ENCODE assay signal across 20 cellular contexts in the genomic region with DNA sequence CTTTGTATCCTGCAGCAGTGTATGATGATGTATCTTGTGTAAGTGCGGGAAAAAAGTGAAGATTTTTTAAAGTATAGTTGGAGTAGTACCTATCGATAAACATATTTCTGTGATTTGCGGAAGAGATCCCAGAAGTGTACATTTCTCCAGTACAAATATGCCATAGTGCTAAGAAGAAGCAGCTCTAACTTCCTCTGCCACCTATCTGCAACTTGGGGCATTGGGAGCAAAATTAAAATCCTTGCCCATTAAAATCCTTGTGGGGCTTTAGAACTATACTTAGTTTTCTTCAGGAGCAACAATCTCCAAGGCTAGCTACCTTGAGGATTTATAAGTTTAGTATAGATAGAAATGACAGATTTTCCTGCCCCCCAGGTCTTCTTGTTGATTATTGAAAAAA.
DNase-seq lines count a peak whose midpoint lies in the region; ATAC-seq and TF ChIP-seq lines count a peak whose summit lies in the region.
"Had no signal": no experiment of that assay in that cellular context is flagged by ENCODE, and none has a peak within 500 bp of the region (broad histone marks: within the 10 kb centered on the region; RNA-seq: fewer than 3 reads in every experiment).

No MANE protein-coding gene starts in this region.

- H3K4me1 ChIP-seq in prostate gland (replicated peaks), result no peaks in the 10 kb centered on the region
- H3K4me1 ChIP-seq: vagina had no signal

- H3K36me3 ChIP-seq in prostate gland, result no peaks in the 10 kb centered on the region
- H3K36me3 ChIP-seq: vagina had no signal

- TF ChIP-seq CTCF in AG10803 (conservative IDR thresholded peaks at IDR 0.05; ENCODE audit: low read length) (peak; percentile 33; the same call in 1 of the 2 replicates), HFFc6 (IDR thresholded peaks at IDR 0.05) (peak; percentile 45), foreskin fibroblast (IDR thresholded peaks at IDR 0.05; ENCODE audit: low read depth, low read length) (peak; percentile 23), prostate gland (IDR thresholded peaks at IDR 0.05) (no peak)

- over 99% methylated on average over 3 of the region's 3 CpGs for WGBS in prostate gland

- H3K9me3 Mint-ChIP-seq in HFFc6, result no peaks in the 10 kb centered on the region
- no peaks in the 10 kb centered on the region for H3K9me3 Mint-ChIP-seq in activated CD4-positive, alpha-beta memory T cell treated with anti-CD3 and anti-CD28 coated beads, Interleukin-2, amount 10 ng/mL, durations not matched to agents 7 days and 5 days
- H3K9me3 Mint-ChIP-seq: activated T-helper 17 cell treated with anti-CD3 and anti-CD28 coated beads, Interleukin-2, amount 50 U/mL, for 72 hours had no signal

- H3K36me3 Mint-ChIP-seq in HFFc6 (ENCODE audit: low read depth), result no peaks in the 10 kb centered on the region
- no peaks in the 10 kb centered on the region for H3K36me3 Mint-ChIP-seq in activated CD4-positive, alpha-beta memory T cell treated with anti-CD3 and anti-CD28 coated beads, Interleukin-2, amount 10 ng/mL, durations not matched to agents 7 days and 5 days (ENCODE audit: low read depth)

- peaks cover 12% of the 10 kb centered on the region for H3K27me3 Mint-ChIP-seq in HFFc6 (ENCODE audit: insufficient read depth)
- H3K27me3 Mint-ChIP-seq in activated CD4-positive, alpha-beta memory T cell treated with anti-CD3 and anti-CD28 coated beads, Interleukin-2, amount 10 ng/mL, durations not matched to agents 7 days and 5 days, result no peaks in the 10 kb centered on the region
- H3K27me3 Mint-ChIP-seq: activated T-helper 17 cell treated with anti-CD3 and anti-CD28 coated beads, Interleukin-2, amount 50 U/mL, for 72 hours had no signal

- no peak overlapping the region for H3K27ac Mint-ChIP-seq in HFFc6
- H3K27ac Mint-ChIP-seq in activated CD4-positive, alpha-beta memory T cell treated with anti-CD3 and anti-CD28 coated beads, Interleukin-2, amount 10 ng/mL, durations not matched to agents 7 days and 5 days, result no peak overlapping the region
- H3K27ac Mint-ChIP-seq: activated T-helper 17 cell treated with anti-CD3 and anti-CD28 coated beads, Interleukin-2, amount 50 U/mL, for 72 hours had no signal

- H3K27me3 ChIP-seq in prostate gland (replicated peaks; ENCODE audit: insufficient read depth), result no peaks in the 10 kb centered on the region
- H3K27me3 ChIP-seq: vagina had no signal

- H3K9me3 ChIP-seq in prostate gland, result no peaks in the 10 kb centered on the region
- H3K9me3 ChIP-seq: vagina had no signal

- ATAC-seq in GM18867 (IDR thresholded peaks at IDR 0.05; ENCODE audit: unreplicated experiment), result no peak
- ATAC-seq: activated T-helper 17 cell treated with anti-CD3 and anti-CD28 coated beads, Interleukin-2, amount 50 U/mL, for 72 hours; left ventricle myocardium superior had no signal

- H3K4me3 ChIP-seq in AG10803 (ENCODE audit: low read length) (no peak overlapping the region), foreskin fibroblast (ENCODE audit: low read depth in 1 of 2, low read length in 2 of 2) (no peak overlapping the region), prostate gland (no peak overlapping the region)
- H3K4me3 ChIP-seq: vagina had no signal

- CTCF ChIA-PET in activated CD4-positive, alpha-beta memory T cell treated with anti-CD3 and anti-CD28 coated beads, Interleukin-2, amount 10 ng/mL, durations not matched to agents 7 days and 5 days (lab: Charles Lee), result no interaction called here

- TF ChIP-seq POLR2A in prostate gland (IDR thresholded peaks at IDR 0.05), result no peak

- H3K4me1 Mint-ChIP-seq in HFFc6 (ENCODE audit: low read depth), result no peaks in the 10 kb centered on the region
- no peaks in the 10 kb centered on the region for H3K4me1 Mint-ChIP-seq in activated CD4-positive, alpha-beta memory T cell treated with anti-CD3 and anti-CD28 coated beads, Interleukin-2, amount 10 ng/mL, durations not matched to agents 7 days and 5 days
- H3K4me1 Mint-ChIP-seq: activated T-helper 17 cell treated with anti-CD3 and anti-CD28 coated beads, Interleukin-2, amount 50 U/mL, for 72 hours had no signal

- H3K4me3 Mint-ChIP-seq in HFFc6, result no peak overlapping the region
- no peak overlapping the region for H3K4me3 Mint-ChIP-seq in activated CD4-positive, alpha-beta memory T cell treated with anti-CD3 and anti-CD28 coated beads, Interleukin-2, amount 10 ng/mL, durations not matched to agents 7 days and 5 days
- H3K4me3 Mint-ChIP-seq: activated T-helper 17 cell treated with anti-CD3 and anti-CD28 coated beads, Interleukin-2, amount 50 U/mL, for 72 hours had no signal

- POLR2A ChIA-PET in activated CD4-positive, alpha-beta memory T cell treated with anti-CD3 and anti-CD28 coated beads, Interleukin-2, amount 10 ng/mL, durations not matched to agents 7 days and 5 days (lab: Charles Lee), result no interaction called here

- H3K27ac ChIP-seq in prostate gland, result no peak overlapping the region
- H3K27ac ChIP-seq: vagina had no signal

- DNase-seq in AG10803 (ENCODE audit: low read depth) (no peak), HFFc6 (no peak), amniotic epithelial cell (ENCODE audit: low read depth) (peak; percentile 1), foreskin fibroblast (no peak), NCI-H345 (lab: John Stamatoyannopoulos, UW) (no peak), prostate gland (ENCODE audit: low spot score) (no peak)
- no peak for DNase-seq in activated CD4-positive, alpha-beta memory T cell treated with anti-CD3 and anti-CD28 coated beads, Interleukin-2, amount 10 ng/mL, durations not matched to agents 7 days and 5 days
- DNase-seq: activated CD4-positive, CD25-positive, alpha-beta regulatory T cell treated with anti-CD3 and anti-CD28 coated beads, Interleukin-2, amount 50 U/mL, for 72 hours; Calu3; KG1; left ventricle myocardium superior; NCI-H1436; NCI-H226; NK-92 treated with Interleukin-12 subunit alpha and Interleukin-12 subunit beta, amount 100 ng/mL, for 24 hours; occipital lobe; Right ventricle myocardium superior; stimulated activated CD4-positive, alpha-beta T cell treated with anti-CD3 and anti-CD28 coated beads, Interleukin-4, amount 100 ng/mL, for 1 hour had no signal

- intact Hi-C loops in prostate gland (cut with DNase I), result no loop called here

Comparison
In these comparisons a context has a peak if more than half of its experiments do, and no peak if none do; other contexts are left out.
1. CTCF ChIP-seq: peak in AG10803 (single experiment), HFFc6 (single experiment) and foreskin fibroblast (single experiment); none in prostate gland (0 of 4).